In the genomic region with DNA sequence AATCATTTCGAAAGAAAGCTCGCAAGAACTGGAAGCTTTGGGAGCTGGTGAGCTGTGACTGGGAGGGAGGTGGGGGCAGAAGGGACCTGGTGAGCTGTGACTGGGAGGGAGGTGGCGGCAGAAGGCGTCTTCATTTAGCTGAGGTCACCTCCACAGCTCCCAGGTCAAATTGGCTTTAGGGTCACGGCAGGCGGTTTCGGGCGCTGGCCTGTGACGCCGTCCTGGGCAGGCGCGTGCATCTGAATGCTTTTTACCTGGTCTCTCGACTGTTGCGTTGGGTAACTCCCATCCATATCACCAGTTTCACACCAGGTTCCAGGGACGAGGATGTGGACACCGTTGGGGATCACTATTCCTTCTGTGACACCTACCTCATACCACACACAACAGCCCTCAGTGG, we compare ENCODE assay signal across 18 cellular contexts. TPM values are rescaled to one million over a fixed set of nuclear protein-coding genes. Genes with fewer than 3 reads are reported as not detected.
DNase-seq lines count a peak whose midpoint lies in the region; ATAC-seq and TF ChIP-seq lines count a peak whose summit lies in the region.
"Had no signal": no experiment of that assay in that cellular context is flagged by ENCODE, and none has a peak within 500 bp of the region (broad histone marks: within the 10 kb centered on the region; RNA-seq: fewer than 3 reads in every experiment).

No MANE protein-coding gene starts in this region.

- ATAC-seq in HG03571 (IDR thresholded peaks at IDR 0.05; ENCODE audit: unreplicated experiment), result no peak
- no peak for ATAC-seq in stimulated activated memory B cell treated with anti-CD40 and anti-IgM and Interleukin-4, amounts not matched to agents 10 μg/mL and 1 μg/mL and 100 μg/mL, for 72 hours
- ATAC-seq: GM23338 had no signal

- TF ChIP-seq CTCF in GM10266 (IDR thresholded peaks at IDR 0.05; ENCODE audit: control insufficient read depth, insufficient read depth, low read depth, missing control alignments), result no peak

- no peak for DNase-seq in SK-N-MC (ENCODE audit: low read depth, low spot score)
- peak; percentile 32 for DNase-seq in left kidney (ENCODE audit: low read depth, low spot score)
- DNase-seq in posterior vena cava (ENCODE audit: low spot score), result peak; percentile 49
- DNase-seq in GM10266 (ENCODE audit: extremely low spot score), result no peak
- DNase-seq: C1 segment of cervical spinal cord; CD4-positive, CD25-positive, alpha-beta regulatory T cell; COR-L47; DMS 273 treated with DMSO at 0.1 percent for 48 hours; DMS53; DND-41; EL; HCEC 1CT had no signal

- H3K36me3 Mint-ChIP-seq in stimulated activated memory B cell treated with anti-CD40 and anti-IgM and Interleukin-4, amounts not matched to agents 10 μg/mL and 1 μg/mL and 100 μg/mL, for 72 hours, result no peaks in the 10 kb centered on the region
- H3K36me3 Mint-ChIP-seq: CD4-positive, CD25-positive, alpha-beta regulatory T cell had no signal

- H3K4me3 Mint-ChIP-seq in stimulated activated memory B cell treated with anti-CD40 and anti-IgM and Interleukin-4, amounts not matched to agents 10 μg/mL and 1 μg/mL and 100 μg/mL, for 72 hours, result no peak overlapping the region
- H3K4me3 Mint-ChIP-seq: B cell, GM23338 had no signal

- peaks cover 20% of the 10 kb centered on the region for H3K4me1 Mint-ChIP-seq in stimulated activated memory B cell treated with anti-CD40 and anti-IgM and Interleukin-4, amounts not matched to agents 10 μg/mL and 1 μg/mL and 100 μg/mL, for 72 hours

- H3K9me3 Mint-ChIP-seq in stimulated activated memory B cell treated with anti-CD40 and anti-IgM and Interleukin-4, amounts not matched to agents 10 μg/mL and 1 μg/mL and 100 μg/mL, for 72 hours, result peaks cover 19% of the 10 kb centered on the region
- H3K9me3 Mint-ChIP-seq: CD8-positive, alpha-beta memory T cell had no signal

- H3K36me3 ChIP-seq in SK-N-MC (ENCODE audit: insufficient read depth, low read length), result no peaks in the 10 kb centered on the region

- no peaks in the 10 kb centered on the region for H3K9me3 ChIP-seq in SK-N-MC (ENCODE audit: low read depth, low read length)

- peaks cover 44% of the 10 kb centered on the region for H3K27me3 Mint-ChIP-seq in stimulated activated memory B cell treated with anti-CD40 and anti-IgM and Interleukin-4, amounts not matched to agents 10 μg/mL and 1 μg/mL and 100 μg/mL, for 72 hours

- H3K27ac ChIP-seq in SK-N-MC, result peak overlapping the region; percentile 30; the same call in 1 of the 2 replicates
- H3K27ac ChIP-seq: HL-60 had no signal

- intact Hi-C loops in posterior vena cava (cut with DNase I), result loop anchor here in 1 of 2 donors (10.0 kb wide), 1 partner anchor 95 kb away; a partner anchor contains a TSS

- H3K27ac Mint-ChIP-seq in stimulated activated memory B cell treated with anti-CD40 and anti-IgM and Interleukin-4, amounts not matched to agents 10 μg/mL and 1 μg/mL and 100 μg/mL, for 72 hours, result no peak overlapping the region
- H3K27ac Mint-ChIP-seq: B cell; CD4-positive, CD25-positive, alpha-beta regulatory T cell; GM23338 had no signal

- no peak overlapping the region for H3K9ac ChIP-seq in SK-N-MC (ENCODE audit: insufficient read length)

- no peak overlapping the region for H3K4me3 ChIP-seq in SK-N-MC
- H3K4me3 ChIP-seq: GM23338 had no signal

RNA-seq across cellular contexts. Expression of gene C2CD4C, which starts 29.2 kb away (rescaled TPM):
- total RNA-seq in posterior vena cava, result 1 to 10 TPM; 1.1 to 2.9 TPM
- total RNA-seq: B cell; CD4-positive, CD25-positive, alpha-beta regulatory T cell; CD8-positive, alpha-beta memory T cell had no signal

RNA-seq across cellular contexts. Expression of gene MIER2, which starts 35.2 kb away (rescaled TPM):
- total RNA-seq in posterior vena cava, result 10 to 100 TPM; 18.8 to 25.3 TPM

Comparison
In these comparisons a context has a peak if more than half of its experiments do, and no peak if none do; other contexts are left out.
1. DNase-seq: peak in left kidney (single experiment) and posterior vena cava (single experiment); none in SK-N-MC (single experiment) and GM10266 (single experiment).